ENCODE assay signal across 23 cellular contexts in genomic region chr6:85602100-85602499, GRCh38. TPM values are rescaled to one million over a fixed set of nuclear protein-coding genes. Genes with fewer than 3 reads are reported as not detected.
A peak's percentile ranks its signal among the peaks of the same experiment; 100 is the strongest.
DNase-seq lines count a peak whose midpoint lies in the region; ATAC-seq, FAIRE-seq and TF ChIP-seq lines count a peak whose summit lies in the region.
"Had no signal": no experiment of that assay in that cellular context is flagged by ENCODE, and none has a peak within 500 bp of the region (broad histone marks: within the 10 kb centered on the region; RNA-seq: fewer than 3 reads in every experiment).

No MANE protein-coding gene starts in this region.

- WGBS in A549 (ENCODE audit: missing lambda C conversion rate) = 89% methylated on average over 4 of the region's 4 CpGs

- no peak for TF ChIP-seq EP300 in A549 (IDR thresholded peaks at IDR 0.05)

- H3K4me2 ChIP-seq in A549 (no peak overlapping the region), HCT116 (ENCODE audit: low read length) (no peak overlapping the region)
- H3K4me2 ChIP-seq: BLaER1 had no signal

- no peaks in the 10 kb centered on the region for H3K4me1 ChIP-seq in A549
- H3K4me1 ChIP-seq in HCT116 (ENCODE audit: control insufficient read depth in 1 of 2, insufficient read depth in 2 of 2, low read length in 2 of 2) = no peaks in the 10 kb centered on the region
- no peaks in the 10 kb centered on the region for H3K4me1 ChIP-seq in left lung
- H3K4me1 ChIP-seq: BLaER1 had no signal

- no peaks in the 10 kb centered on the region for H3K9me3 ChIP-seq in A549
- H3K9me3 ChIP-seq in HCT116 (ENCODE audit: control insufficient read depth in 1 of 2, insufficient read depth in 1 of 2, low read depth in 1 of 2, low read length in 2 of 2) = no peaks in the 10 kb centered on the region
- no peaks in the 10 kb centered on the region for H3K9me3 ChIP-seq in SK-N-MC (ENCODE audit: low read depth, low read length)
- H3K9me3 ChIP-seq in left lung = no peaks in the 10 kb centered on the region
- H3K9me3 ChIP-seq: BE2C, BLaER1 had no signal

- DNase-seq in A549 (ENCODE audit: low read depth in 1 of 2, low spot score in 1 of 2) = no peak
- no peak for DNase-seq in HCT116 (ENCODE audit: low read depth, low spot score)
- DNase-seq in SK-N-MC (ENCODE audit: low read depth, low spot score) = no peak
- DNase-seq in left lung = no peak
- no peak for DNase-seq in NCI-H2107 (lab: John Stamatoyannopoulos, UW)
- DNase-seq in urothelium cell line (ENCODE audit: low spot score) = no peak
- DNase-seq: ACHN; BE2C; C1 segment of cervical spinal cord; CD4-positive, alpha-beta memory T cell; CD4-positive, CD25-positive, alpha-beta regulatory T cell; CD8-positive, alpha-beta memory T cell; COR-L47; DMS 273 treated with DMSO at 0.1 percent for 48 hours; DMS153; DMS53; DMS79; DND-41; EL; GF-D8 had no signal

- no TSS peak for BruUV-seq in HCT116 (replicated peaks; lab: Mats Ljungman, UMichigan)

- H3K9me2 ChIP-seq in HCT116 (ENCODE audit: insufficient read depth) = no peaks in the 10 kb centered on the region

- TF ChIP-seq RAD21 in A549 (conservative IDR thresholded peaks at IDR 0.05 in 1 of 2, IDR thresholded peaks at IDR 0.05 in 1 of 2) (no peak), HCT116 (IDR thresholded peaks at IDR 0.05; ENCODE audit: low read depth) (no peak)

- TF ChIP-seq CTCF in 22Rv1 (IDR thresholded peaks at IDR 0.05) (no peak), A549 (IDR thresholded peaks at IDR 0.05) (no peak), HCT116 (IDR thresholded peaks at IDR 0.05 in 2 of 3, conservative IDR thresholded peaks at IDR 0.05 in 1 of 3; ENCODE audit: borderline replicate concordance in 1 of 3, insufficient read depth in 1 of 3, low read depth in 2 of 3, low read length in 2 of 3) (no peak), left lung (IDR thresholded peaks at IDR 0.05) (no peak)

- H3K4me3 ChIP-seq in A549 (no peak overlapping the region), HCT116 (replicated peaks in 1 of 2; ENCODE audit: low read depth in 1 of 2, low read length in 2 of 2) (no peak overlapping the region), SK-N-MC (no peak overlapping the region), left lung (no peak overlapping the region)
- H3K4me3 ChIP-seq: BLaER1 had no signal

- TF ChIP-seq POLR2A in A549 (IDR thresholded peaks at IDR 0.05; ENCODE audit: low read length) = no peak
- TF ChIP-seq POLR2A in HCT116 (IDR thresholded peaks at IDR 0.05; ENCODE audit: borderline replicate concordance, extremely low read depth, insufficient read depth, insufficient read length) = no peak

- no peak for FAIRE-seq in A549 (lab: Jason Lieb, UNC)
- FAIRE-seq in urothelium cell line (lab: Jason Lieb, UNC) = no peak

- intact Hi-C loops in HCT116 (cut with micrococcal nuclease) (no loop called here), left lung (cut with DNase I) (no loop called here)

- POLR2A ChIA-PET in A549 (lab: Yijun Ruan, JAX) (interaction anchor here (0.9 to 1.0 kb wide), 2 partner anchors 9 to 77 kb away, joined by 4 to 6 read pairs; partner anchors contain the start of gene SNX14), HCT116 (lab: Charles Lee) (interaction anchor here (0.6 to 1.7 kb wide), 2 partner anchors 38 to 76 kb away, joined by 3 to 4 read pairs; no protein-coding TSS in a partner anchor)

- no peaks in the 10 kb centered on the region for H3K27me3 ChIP-seq in HCT116 (ENCODE audit: insufficient read depth, low read length)
- no peaks in the 10 kb centered on the region for H3K27me3 ChIP-seq in left lung
- H3K27me3 ChIP-seq: BE2C, BLaER1 had no signal

- CTCF ChIA-PET in A549 (lab: Yijun Ruan, JAX) (interaction anchor here (1.3 kb wide), 1 partner anchor 9 kb away, joined by 4 read pairs; the partner anchor contains the start of gene SNX14), HCT116 (lab: Charles Lee) (interaction anchor here (0.7 kb wide), 2 partner anchors 66 to 306 kb away, joined by 3 read pairs; no protein-coding TSS in a partner anchor)

- H3K36me3 ChIP-seq in HCT116 (ENCODE audit: control insufficient read depth in 1 of 2, insufficient read depth in 2 of 2, low read length in 2 of 2) = no peaks in the 10 kb centered on the region
- peaks cover 28% of the 10 kb centered on the region for H3K36me3 ChIP-seq in SK-N-MC (ENCODE audit: insufficient read depth, low read length)
- peaks cover 0 to 6% of the 10 kb centered on the region in 2 donors for H3K36me3 ChIP-seq in left lung
- H3K36me3 ChIP-seq: BLaER1 had no signal

- H3K27ac ChIP-seq in 22Rv1 (peak overlapping the region; percentile 23; the same call in 1 of the 2 replicates), A549 (no peak overlapping the region), HCT116 (ENCODE audit: low read depth, low read length) (no peak overlapping the region), SK-N-MC (peak overlapping the region; percentile 54; the same call in 1 of the 2 replicates), left lung (no peak overlapping the region)
- H3K27ac ChIP-seq: BLaER1 had no signal

- ATAC-seq in A549 (no peak), HCT116 (no peak), GM21723 (IDR thresholded peaks at IDR 0.05; ENCODE audit: unreplicated experiment) (no peak), left lung (no peak)

- H2AFZ ChIP-seq in HCT116 (ENCODE audit: low read depth, low read length, poor library complexity, severe bottlenecking) = no peak overlapping the region

- no peak overlapping the region for H3K9ac ChIP-seq in HCT116 (ENCODE audit: low read length)
- no peak overlapping the region for H3K9ac ChIP-seq in SK-N-MC (ENCODE audit: insufficient read length)
- H3K9ac ChIP-seq: BLaER1 had no signal

- H4K20me1 ChIP-seq in HCT116 (ENCODE audit: insufficient read depth) = no peaks in the 10 kb centered on the region

- RAD21 ChIA-PET in HCT116 (lab: Charles Lee; ENCODE audit: low non-redundant PET in 1 of 2, low total read pairs in 2 of 2, uncharacterized antibody in 2 of 2, unreplicated experiment in 2 of 2) = no interaction called here

- no peaks in the 10 kb centered on the region for H3K79me2 ChIP-seq in HCT116 (ENCODE audit: insufficient read depth, low read length)

TF ChIP-seq in A549, 52 proteins besides CTCF, POLR2A, EP300 and RAD21:
- no peak for TF ChIP-seq FOSL2 (IDR thresholded peaks at IDR 0.05)
- TF ChIP-seq FOSL2 (CRISPR knock-in tag; IDR thresholded peaks at IDR 0.05) = no peak
- no peak for TF ChIP-seq BCL3 (IDR thresholded peaks at IDR 0.05)
- no peak for TF ChIP-seq RNF2 (IDR thresholded peaks at IDR 0.05; ENCODE audit: borderline replicate concordance, low read depth)
- TF ChIP-seq MAFK (IDR thresholded peaks at IDR 0.05; ENCODE audit: partially characterized antibody) = peak; percentile 28
- TF ChIP-seq JUN (IDR thresholded peaks at IDR 0.05) = no peak

TF ChIP-seq in HCT116, 20 proteins besides CTCF, POLR2A, EP300 and RAD21:
- TF ChIP-seq POLR2AphosphoS5 (IDR thresholded peaks at IDR 0.05; ENCODE audit: low read depth, low read length) = peak; percentile 4; the same call in 1 of the 2 replicates
- no peak for TF ChIP-seq YY1 (IDR thresholded peaks at IDR 0.05; ENCODE audit: extremely low read depth, insufficient replicate concordance, low read depth, low read length)

RNA-seq across cellular contexts. Expression of gene SNX14, which starts 8.4 kb away (rescaled TPM):
- 79.8 and 113 TPM in 2 replicates for polyA plus RNA-seq in A549 (2011; rRNA removed)
- polyA plus RNA-seq in A549 (2012; cell fraction: cytosol; rRNA removed) = 22.9 and 24.6 TPM in 2 replicates
- polyA plus RNA-seq in A549 (2012; cell fraction: nucleus; rRNA removed) = 29.7 and 34.0 TPM in 2 replicates
- polyA plus RNA-seq in A549 (2017; fragmentation: RNase III; extraction: RNeasy Plus Mini Kit Qiagen cat#74134 plus additional on column Dnase treatment) = 46.6 to 52.6 TPM (median 47.1 TPM) in 3 replicates
- polyA minus RNA-seq in A549 (2011; rRNA and poly(A)+ RNA removed) = 25.0 and 31.1 TPM in 2 replicates
- 84.8 TPM for total RNA-seq in HCT116 (2021; ENCODE audit: unreplicated experiment)
- 79.7 and 82.2 TPM in 2 replicates for polyA plus RNA-seq in HCT116 (2012)
- 10 to 100 TPM; 79.9 to 80.6 TPM for total RNA-seq in left lung

RNA-seq across cellular contexts. Expression of gene SYNCRIP, which starts 40.6 kb away (rescaled TPM):
- polyA plus RNA-seq in A549 (2011; rRNA removed) = 47.5 and 60.6 TPM in 2 replicates
- 14.7 and 15.2 TPM in 2 replicates for polyA plus RNA-seq in A549 (2012; cell fraction: cytosol; rRNA removed)
- 8.4 and 18.8 TPM in 2 replicates for polyA plus RNA-seq in A549 (2012; cell fraction: nucleus; rRNA removed)
- 100 to 108 TPM (median 102 TPM) in 3 replicates for polyA plus RNA-seq in A549 (2017; fragmentation: RNase III; extraction: RNeasy Plus Mini Kit Qiagen cat#74134 plus additional on column Dnase treatment)
- polyA minus RNA-seq in A549 (2011; rRNA and poly(A)+ RNA removed) = 14.1 and 18.4 TPM in 2 replicates
- 189 TPM for total RNA-seq in HCT116 (2021; ENCODE audit: unreplicated experiment)
- 59.2 and 79.4 TPM in 2 replicates for polyA plus RNA-seq in HCT116 (2012)
- total RNA-seq in left lung = 100 to 1,000 TPM in 1 of 2 donors, 10 to 100 TPM in 1; 72.2 to 119 TPM

Comparison
In these comparisons a context has a peak if more than half of its experiments do, and no peak if none do; other contexts are left out.
1. H3K27ac ChIP-seq: peak in 22Rv1 (single experiment) and SK-N-MC (single experiment); none in A549 (0 of 2), HCT116 (single experiment) and left lung (0 of 2).